8 cellular contexts compared by ENCODE assay signal in genomic region chr1:178724386-178724733, GRCh38. TPM values are rescaled to one million over a fixed set of nuclear protein-coding genes. Genes with fewer than 3 reads are reported as not detected.
A peak's percentile ranks its signal among the peaks of the same experiment; 100 is the strongest.
DNase-seq lines count a peak whose midpoint lies in the region; TF ChIP-seq lines count a peak whose summit lies in the region.

No MANE protein-coding gene starts in this region.

- H3K27me3 ChIP-seq in BJ (ENCODE audit: control insufficient read depth, insufficient read depth, low read length) = no peaks in the 10 kb centered on the region

- POLR2A ChIA-PET in BJ (lab: Charles Lee) = interaction anchor here (0.6 kb wide), 2 partner anchors 113 to 116 kb away, joined by 3 to 5 read pairs; no protein-coding TSS in a partner anchor

- peak overlapping the region; percentile 90 for H3K4me3 ChIP-seq in BJ (ENCODE audit: low read depth, low read length)
- peak overlapping the region; percentile 71 for H3K4me3 ChIP-seq in Jurkat, Clone E6-1 (ENCODE audit: low read length)

- H3K27ac Mint-ChIP-seq in nephron = peak overlapping the region; percentile 69 to 89 (median 87)

- H3K4me3 Mint-ChIP-seq in nephron = peak overlapping the region; percentile 81 to 91 (median 87)

- no peak for TF ChIP-seq CTCF in BJ (IDR thresholded peaks at IDR 0.05; ENCODE audit: insufficient read depth, low read depth, low read length)
- TF ChIP-seq CTCF in nephron (IDR thresholded peaks at IDR 0.05; ENCODE audit: unreplicated experiment in 3 of 3) = no peak
- no peak for TF ChIP-seq CTCF in GM13977 (IDR thresholded peaks at IDR 0.05; ENCODE audit: extremely low read depth, insufficient read depth, missing control alignments)

- DNase-seq in BJ (ENCODE audit: low read depth) (no peak), dedifferentiated amniotic fluid mesenchymal stem cell (ENCODE audit: extremely low spot score) (no peak), DMS153 (lab: John Stamatoyannopoulos, UW) (no peak), COLO829 (ENCODE audit: low spot score) (no peak), GM13977 (ENCODE audit: low spot score) (no peak)
- no peak for DNase-seq in Jurkat, Clone E6-1 (ENCODE audit: low read depth, low spot score)

- peak overlapping the region; percentile 47 for H3K27ac ChIP-seq in cingulate gyrus (ENCODE audit: low read depth, low read length)

- CTCF ChIA-PET in BJ (lab: Yijun Ruan, JAX) = interaction anchor here (2.3 kb wide), 1 partner anchor 182 kb away, joined by 5 read pairs; no protein-coding TSS in a partner anchor

- H3K9me3 Mint-ChIP-seq in nephron = no peaks in the 10 kb centered on the region

- in situ Hi-C loops in GM13977 (cut with MboI; ENCODE audit: low pct_unique_long_range_greater_than_20kb, low sequenced_read_pairs, unreplicated experiment) = no loop called here

- no peaks in the 10 kb centered on the region for H3K36me3 ChIP-seq in BJ (ENCODE audit: control insufficient read depth, insufficient read depth, low read length)

- no peaks in the 10 kb centered on the region for H3K27me3 Mint-ChIP-seq in nephron (ENCODE audit: low read depth)

- peaks cover 7% of the 10 kb centered on the region for H3K36me3 Mint-ChIP-seq in nephron (ENCODE audit: low read depth)

- peaks cover 32% of the 10 kb centered on the region for H3K4me1 Mint-ChIP-seq in nephron

RNA-seq across cellular contexts. Expression of gene RALGPS2, which starts 0.7 kb away (rescaled TPM):
- 27.7 and 40.9 TPM in 2 replicates for polyA plus RNA-seq in BJ (2011; rRNA removed)
- 19.7 and 38.0 TPM in 2 replicates for polyA minus RNA-seq in BJ (2011; rRNA and poly(A)+ RNA removed)
- polyA plus RNA-seq in Jurkat, Clone E6-1 (2012; ENCODE audit: insufficient read depth, insufficient read length) = 6.9 TPM
